Comparison of ENCODE assay signal across 17 cellular contexts in the genomic region with DNA sequence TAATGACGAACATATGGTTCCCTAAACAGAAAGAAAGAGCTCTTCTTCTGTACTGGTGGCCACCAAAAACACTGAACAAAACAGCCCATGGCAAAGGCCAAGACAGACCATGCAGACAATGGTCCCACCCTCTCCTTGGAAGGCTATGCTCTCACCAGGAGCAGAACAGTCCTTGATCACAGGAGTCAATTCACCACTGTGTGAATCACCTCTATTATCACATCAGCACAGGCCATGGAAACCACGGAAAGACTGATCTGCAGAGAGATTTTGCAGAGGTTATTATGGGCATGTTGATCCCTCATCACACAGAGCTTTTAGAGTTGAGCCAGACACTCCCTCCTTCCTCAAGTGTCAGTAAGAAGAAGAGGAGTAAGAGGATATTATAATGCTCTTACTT.
"Had no signal": no experiment of that assay in that cellular context is flagged by ENCODE, and none has a peak within 500 bp of the region (broad histone marks: within the 10 kb centered on the region; RNA-seq: fewer than 3 reads in every experiment).

No MANE protein-coding gene starts in this region.

- H3K27ac ChIP-seq: lower lobe of right lung, neutrophil, pancreas, right lobe of liver had no signal

- H3K4me1 ChIP-seq: lower lobe of right lung, pancreas, right lobe of liver had no signal

- H3K27me3 ChIP-seq: pancreas, right lobe of liver had no signal

- H3K4me1 Mint-ChIP-seq: activated B cell treated with CpG ODN at 0.5 μM for 24 hours, natural killer cell had no signal

- H3K36me3 Mint-ChIP-seq: activated CD4-positive, alpha-beta memory T cell treated with anti-CD3 and anti-CD28 coated beads for 36 hours; natural killer cell had no signal

- H3K27ac Mint-ChIP-seq: activated B cell treated with CpG ODN at 0.5 μM for 24 hours; activated CD4-positive, alpha-beta memory T cell treated with anti-CD3 and anti-CD28 coated beads for 36 hours; natural killer cell had no signal

- H3K4me3 Mint-ChIP-seq: activated B cell treated with CpG ODN at 0.5 μM for 24 hours; activated CD4-positive, alpha-beta memory T cell treated with anti-CD3 and anti-CD28 coated beads for 36 hours; natural killer cell had no signal

- DNase-seq: activated B cell treated with CpG ODN at 0.5 μM for 24 hours; activated CD4-positive, alpha-beta memory T cell treated with anti-CD3 and anti-CD28 coated beads for 36 hours; activated CD4-positive, alpha-beta T cell treated with anti-CD3 and anti-CD28 coated beads for 4 hours; activated naive CD4-positive, alpha-beta T cell treated with Interleukin-2 at 50 U/mL for 16 hours; activated T-cell treated with anti-CD3 and anti-CD28 coated beads for 4 hours; anterior cingulate cortex; effector CD4-positive, alpha-beta T cell; left colon; lower lobe of right lung; natural killer cell; pancreas; right lobe of liver; small intestine; stimulated activated CD4-positive, alpha-beta T cell treated with anti-CD3 and anti-CD28 coated beads, Interleukin-15, amount 100 ng/mL, for 24 hours; stimulated activated CD4-positive, alpha-beta T cell treated with anti-CD3 and anti-CD28 coated beads, Interleukin-2, amount 100 ng/mL, for 48 hours had no signal

- H3K9me3 Mint-ChIP-seq: activated B cell treated with CpG ODN at 0.5 μM for 24 hours; activated CD4-positive, alpha-beta memory T cell treated with anti-CD3 and anti-CD28 coated beads for 36 hours; natural killer cell had no signal

- ATAC-seq: esophagus mucosa, left colon, lower lobe of right lung, natural killer cell, pancreas, right lobe of liver had no signal
